Comparison of ENCODE assay signal across 1 cellular context in the genomic region with DNA sequence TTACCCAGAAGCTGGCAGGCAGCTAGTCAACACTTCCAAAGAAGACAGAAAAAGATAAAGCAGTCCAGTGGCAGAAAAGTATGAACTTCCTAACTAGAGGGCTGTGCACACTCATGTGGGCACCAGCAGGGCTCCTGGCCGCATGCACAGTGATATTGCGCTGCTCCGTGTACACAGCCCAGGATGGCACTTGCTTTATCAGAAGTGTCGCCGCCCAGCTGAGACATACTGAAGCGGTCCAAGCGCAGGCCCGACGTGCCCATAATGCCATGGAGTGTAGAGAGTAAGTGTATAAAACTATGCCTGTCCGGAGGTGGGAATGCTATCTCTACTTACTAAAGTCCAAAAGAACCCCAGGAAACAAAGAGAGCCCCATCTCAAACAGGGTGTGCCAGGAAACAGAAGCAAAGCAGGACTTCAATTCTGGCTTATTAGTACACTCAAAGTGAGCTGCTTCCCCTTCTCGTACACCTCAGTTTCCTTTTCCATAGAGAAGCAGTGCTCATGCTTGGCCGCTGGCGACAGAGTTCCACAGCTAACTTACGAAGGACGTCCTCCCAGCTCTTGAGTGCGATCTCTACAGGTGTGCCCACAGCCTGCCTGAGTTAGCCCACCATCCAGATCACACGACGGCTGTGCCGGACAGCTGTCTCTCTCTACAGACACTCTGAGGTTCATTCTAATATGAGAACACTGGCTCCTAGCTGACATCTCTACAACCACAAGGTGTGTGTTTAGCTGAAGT.
TF ChIP-seq lines count a peak whose summit lies in the region.

No MANE protein-coding gene starts in this region.

TF ChIP-seq in SK-N-SH treated with all-trans-retinoic acid at 6 μM for 48 hours, 23 proteins besides CTCF, POLR2A, EP300 and RAD21 (continued from another document):
- TF ChIP-seq, protein P1, sequence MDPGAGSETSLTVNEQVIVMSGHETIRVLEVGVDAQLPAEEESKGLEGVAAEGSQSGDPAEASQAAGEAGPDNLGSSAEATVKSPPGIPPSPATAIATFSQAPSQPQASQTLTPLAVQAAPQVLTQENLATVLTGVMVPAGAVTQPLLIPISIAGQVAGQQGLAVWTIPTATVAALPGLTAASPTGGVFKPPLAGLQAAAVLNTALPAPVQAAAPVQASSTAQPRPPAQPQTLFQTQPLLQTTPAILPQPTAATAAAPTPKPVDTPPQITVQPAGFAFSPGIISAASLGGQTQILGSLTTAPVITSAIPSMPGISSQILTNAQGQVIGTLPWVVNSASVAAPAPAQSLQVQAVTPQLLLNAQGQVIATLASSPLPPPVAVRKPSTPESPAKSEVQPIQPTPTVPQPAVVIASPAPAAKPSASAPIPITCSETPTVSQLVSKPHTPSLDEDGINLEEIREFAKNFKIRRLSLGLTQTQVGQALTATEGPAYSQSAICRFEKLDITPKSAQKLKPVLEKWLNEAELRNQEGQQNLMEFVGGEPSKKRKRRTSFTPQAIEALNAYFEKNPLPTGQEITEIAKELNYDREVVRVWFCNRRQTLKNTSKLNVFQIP (CRISPR knock-in tag; IDR thresholded peaks at IDR 0.05; ENCODE audit: borderline replicate concordance, low read depth), result no peak
- no peak for TF ChIP-seq ZC3H10 (CRISPR knock-in tag; IDR thresholded peaks at IDR 0.05)
- TF ChIP-seq TOX (CRISPR knock-in tag; IDR thresholded peaks at IDR 0.05; ENCODE audit: borderline replicate concordance), result no peak
- no peak for TF ChIP-seq ARNTL (CRISPR knock-in tag; IDR thresholded peaks at IDR 0.05; ENCODE audit: borderline replicate concordance, low read depth)
- no peak for TF ChIP-seq TCF4 (CRISPR knock-in tag; IDR thresholded peaks at IDR 0.05; ENCODE audit: borderline replicate concordance)
- TF ChIP-seq ESRRG (CRISPR knock-in tag; IDR thresholded peaks at IDR 0.05), result no peak
